40 cellular contexts compared by ENCODE assay signal in the genomic region with DNA sequence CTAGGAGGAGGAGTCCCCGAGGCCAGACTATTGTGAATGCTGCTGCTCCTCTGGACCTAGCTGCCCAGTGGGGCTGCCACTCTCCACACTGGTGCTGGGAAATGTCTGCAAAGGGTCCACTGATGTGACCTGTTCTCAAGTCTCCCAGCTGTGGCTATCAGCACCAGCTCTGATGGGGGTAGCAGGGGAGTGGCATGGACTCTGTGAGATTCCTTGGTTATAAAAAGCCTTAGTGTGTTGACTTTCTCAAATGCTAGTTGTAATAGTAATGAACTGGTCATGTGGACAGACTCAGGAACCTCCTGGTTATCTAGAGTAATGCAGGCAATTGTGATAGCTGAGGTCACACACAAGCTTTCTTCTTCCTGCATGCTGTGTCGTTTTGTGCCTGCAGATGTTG. TPM values are rescaled to one million over a fixed set of nuclear protein-coding genes. Genes with fewer than 3 reads are reported as not detected.
"Had no signal": no experiment of that assay in that cellular context is flagged by ENCODE, and none has a peak within 500 bp of the region (broad histone marks: within the 10 kb centered on the region; RNA-seq: fewer than 3 reads in every experiment).

No MANE protein-coding gene starts in this region.

- H3K27ac ChIP-seq: adrenal gland, body of pancreas, epithelial cell of prostate, esophagus squamous epithelium, gastroesophageal sphincter, heart right ventricle had no signal

- H3K27ac Mint-ChIP-seq: activated CD4-positive, alpha-beta memory T cell treated with anti-CD3 and anti-CD28 coated beads for 36 hours; activated CD4-positive, alpha-beta T cell treated with anti-CD3 and anti-CD28 coated beads for 36 hours; activated CD4-positive, alpha-beta T cell treated with anti-CD3 and anti-CD28 coated beads, Interleukin-2, amount 10 ng/mL, durations not matched to agents 24 days and 14 days; activated CD8-positive, alpha-beta memory T cell treated with anti-CD3 and anti-CD28 coated beads, Interleukin-2, amount 10 ng/mL, durations not matched to agents 7 days and 5 days; activated CD8-positive, alpha-beta T cell treated with anti-CD3 and anti-CD28 coated beads, Interleukin-2, amount 10 ng/mL, durations not matched to agents 7 days and 5 days; activated naive CD4-positive, alpha-beta T cell treated with anti-CD3 and anti-CD28 coated beads for 36 hours; activated naive CD4-positive, alpha-beta T cell treated with anti-CD3 and anti-CD28 coated beads, Interleukin-2, amount 50 U/mL, for 24 hours; activated naive CD8-positive, alpha-beta T cell treated with anti-CD3 and anti-CD28 coated beads for 36 hours; activated naive CD8-positive, alpha-beta T cell treated with anti-CD3 and anti-CD28 coated beads, Interleukin-2, amount 50 U/mL, for 24 hours; activated T-helper 1 cell treated with anti-CD3 and anti-CD28 coated beads, Interleukin-12 subunit alpha, Interleukin-12 subunit beta, Interleukin-2, Interleukin-4 antibody, amounts not matched to agents 30 ng/mL and 10 ng/mL and 1 ng/mL, durations not matched to agents 14 hours and 24 hours and 36 hours; activated T-helper 2 cell treated with anti-CD3 and anti-CD28 coated beads, Interferon-gamma antibody, Interleukin-2, Interleukin-4, amounts not matched to agents 10 μg/mL and 5 μg/mL and 100 μg/mL, durations not matched to agents 14 hours and 24 hours and 36 hours; T-helper 17 cell; T-helper 2 cell treated with Interferon-gamma antibody and Interleukin-4, amounts not matched to agents 5 μg/mL and 100 μg/mL, for 36 hours had no signal

- ATAC-seq: activated CD4-positive, alpha-beta T cell treated with anti-CD3 and anti-CD28 coated beads for 36 hours; activated CD8-positive, alpha-beta memory T cell treated with anti-CD3 and anti-CD28 coated beads, Interleukin-2, amount 10 ng/mL, durations not matched to agents 7 days and 5 days; activated CD8-positive, alpha-beta T cell treated with anti-CD3 and anti-CD28 coated beads, Interleukin-2, amount 10 ng/mL, durations not matched to agents 7 days and 5 days; activated naive CD8-positive, alpha-beta T cell treated with anti-CD3 and anti-CD28 coated beads, Interleukin-2, amount 50 U/mL, for 24 hours; body of pancreas; gastroesophageal sphincter; heart right ventricle; T-helper 17 cell had no signal

- DNase-seq: activated CD4-positive, alpha-beta memory T cell treated with anti-CD3 and anti-CD28 coated beads for 36 hours; activated CD4-positive, alpha-beta T cell treated with anti-CD3 and anti-CD28 coated beads for 36 hours; activated CD4-positive, alpha-beta T cell treated with anti-CD3 and anti-CD28 coated beads, Interleukin-2, amount 10 ng/mL, durations not matched to agents 24 days and 14 days; activated CD4-positive, CD25-positive, alpha-beta regulatory T cell; activated CD4-positive, CD25-positive, alpha-beta regulatory T cell treated with anti-CD3 and anti-CD28 coated beads, Interleukin-2, amount 50 U/mL, for 72 hours; activated CD8-positive, alpha-beta memory T cell treated with anti-CD3 and anti-CD28 coated beads, Interleukin-2, amount 10 ng/mL, durations not matched to agents 7 days and 5 days; activated CD8-positive, alpha-beta memory T cell treated with anti-CD3 and anti-CD28 coated beads, Interleukin-2, amount 50 U/mL, for 4 hours; activated CD8-positive, alpha-beta T cell treated with anti-CD3 and anti-CD28 coated beads, Interleukin-2, amount 10 ng/mL, durations not matched to agents 7 days and 5 days; activated effector memory CD4-positive, alpha-beta T cell treated with anti-CD3 and anti-CD28 coated beads, Interleukin-2, amount 50 U/mL, for 16 hours; activated naive CD4-positive, alpha-beta T cell treated with anti-CD3 and anti-CD28 coated beads for 36 hours; activated naive CD8-positive, alpha-beta T cell treated with anti-CD3 and anti-CD28 coated beads for 36 hours; activated naive CD8-positive, alpha-beta T cell treated with anti-CD3 and anti-CD28 coated beads, Interleukin-2, amount 50 U/mL, for 24 hours; activated T-cell treated with anti-CD3 and anti-CD28 coated beads, Interleukin-2, amount 50 U/mL, for 1 hour; activated T-cell treated with anti-CD3 and anti-CD28 coated beads, Interleukin-2, amount 50 U/mL, for 48 hours; adrenal gland; amygdala; aorta; body of pancreas; cortex of kidney; effector CD8-positive, alpha-beta T cell; esophagus squamous epithelium; foreskin melanocyte; heart right ventricle; T-helper 1 cell; T-helper 17 cell; T1000 had no signal

- H3K4me1 ChIP-seq: adrenal gland, body of pancreas, gastroesophageal sphincter, heart right ventricle had no signal

- H3K9me3 ChIP-seq: body of pancreas had no signal

- H3K27me3 ChIP-seq: adrenal gland, body of pancreas, esophagus squamous epithelium, gastroesophageal sphincter, heart right ventricle had no signal

- H3K36me3 ChIP-seq: adrenal gland, esophagus squamous epithelium, gastroesophageal sphincter, heart right ventricle had no signal

- H3K4me1 Mint-ChIP-seq: activated CD4-positive, alpha-beta T cell treated with anti-CD3 and anti-CD28 coated beads for 36 hours; activated CD4-positive, alpha-beta T cell treated with anti-CD3 and anti-CD28 coated beads, Interleukin-2, amount 10 ng/mL, durations not matched to agents 24 days and 14 days; activated CD8-positive, alpha-beta memory T cell treated with anti-CD3 and anti-CD28 coated beads, Interleukin-2, amount 10 ng/mL, durations not matched to agents 7 days and 5 days; activated naive CD4-positive, alpha-beta T cell treated with anti-CD3 and anti-CD28 coated beads, Interleukin-2, amount 50 U/mL, for 24 hours; activated naive CD8-positive, alpha-beta T cell treated with anti-CD3 and anti-CD28 coated beads for 36 hours; activated naive CD8-positive, alpha-beta T cell treated with anti-CD3 and anti-CD28 coated beads, Interleukin-2, amount 50 U/mL, for 24 hours; T-helper 17 cell had no signal

- H3K27me3 Mint-ChIP-seq: activated CD4-positive, alpha-beta T cell treated with anti-CD3 and anti-CD28 coated beads for 36 hours; activated CD4-positive, alpha-beta T cell treated with anti-CD3 and anti-CD28 coated beads, Interleukin-2, amount 10 ng/mL, durations not matched to agents 24 days and 14 days; activated CD8-positive, alpha-beta memory T cell treated with anti-CD3 and anti-CD28 coated beads, Interleukin-2, amount 10 ng/mL, durations not matched to agents 7 days and 5 days; activated naive CD4-positive, alpha-beta T cell treated with anti-CD3 and anti-CD28 coated beads, Interleukin-2, amount 50 U/mL, for 24 hours; activated naive CD8-positive, alpha-beta T cell treated with anti-CD3 and anti-CD28 coated beads for 36 hours; activated naive CD8-positive, alpha-beta T cell treated with anti-CD3 and anti-CD28 coated beads, Interleukin-2, amount 50 U/mL, for 24 hours had no signal

- H3K4me3 Mint-ChIP-seq: activated CD4-positive, alpha-beta memory T cell treated with anti-CD3 and anti-CD28 coated beads for 36 hours; activated CD4-positive, alpha-beta T cell treated with anti-CD3 and anti-CD28 coated beads for 36 hours; activated CD4-positive, alpha-beta T cell treated with anti-CD3 and anti-CD28 coated beads, Interleukin-2, amount 10 ng/mL, durations not matched to agents 24 days and 14 days; activated CD8-positive, alpha-beta memory T cell treated with anti-CD3 and anti-CD28 coated beads, Interleukin-2, amount 10 ng/mL, durations not matched to agents 7 days and 5 days; activated CD8-positive, alpha-beta T cell treated with anti-CD3 and anti-CD28 coated beads, Interleukin-2, amount 10 ng/mL, durations not matched to agents 7 days and 5 days; activated naive CD4-positive, alpha-beta T cell treated with anti-CD3 and anti-CD28 coated beads for 36 hours; activated naive CD4-positive, alpha-beta T cell treated with anti-CD3 and anti-CD28 coated beads, Interleukin-2, amount 50 U/mL, for 24 hours; activated naive CD8-positive, alpha-beta T cell treated with anti-CD3 and anti-CD28 coated beads for 36 hours; activated naive CD8-positive, alpha-beta T cell treated with anti-CD3 and anti-CD28 coated beads, Interleukin-2, amount 50 U/mL, for 24 hours; activated T-helper 1 cell treated with anti-CD3 and anti-CD28 coated beads, Interleukin-12 subunit alpha, Interleukin-12 subunit beta, Interleukin-2, Interleukin-4 antibody, amounts not matched to agents 30 ng/mL and 10 ng/mL and 1 ng/mL, durations not matched to agents 14 hours and 24 hours and 36 hours; T-helper 17 cell; T-helper 2 cell treated with Interferon-gamma antibody and Interleukin-4, amounts not matched to agents 5 μg/mL and 100 μg/mL, for 36 hours had no signal

- H3K36me3 Mint-ChIP-seq: activated CD8-positive, alpha-beta memory T cell treated with anti-CD3 and anti-CD28 coated beads, Interleukin-2, amount 10 ng/mL, durations not matched to agents 7 days and 5 days had no signal

- H3K4me3 ChIP-seq: adrenal gland, body of pancreas, esophagus squamous epithelium, gastroesophageal sphincter, heart right ventricle had no signal

- FAIRE-seq: colon, endometrium, endothelial cell of umbilical vein had no signal

RNA-seq across cellular contexts. Expression of a gene that starts 34.1 kb away (rescaled TPM):
- total RNA-seq: activated CD4-positive, alpha-beta memory T cell treated with anti-CD3 and anti-CD28 coated beads for 36 hours; activated CD4-positive, alpha-beta T cell treated with anti-CD3 and anti-CD28 coated beads for 36 hours; activated CD4-positive, alpha-beta T cell treated with anti-CD3 and anti-CD28 coated beads, Interleukin-2, amount 10 ng/mL, durations not matched to agents 24 days and 14 days; activated CD8-positive, alpha-beta memory T cell treated with anti-CD3 and anti-CD28 coated beads for 36 hours; activated CD8-positive, alpha-beta memory T cell treated with anti-CD3 and anti-CD28 coated beads, Interleukin-2, amount 10 ng/mL, durations not matched to agents 7 days and 5 days; activated CD8-positive, alpha-beta T cell treated with anti-CD3 and anti-CD28 coated beads, Interleukin-2, amount 10 ng/mL, durations not matched to agents 7 days and 5 days; activated naive CD4-positive, alpha-beta T cell treated with anti-CD3 and anti-CD28 coated beads for 36 hours; activated T-helper 1 cell treated with anti-CD3 and anti-CD28 coated beads, Interleukin-12 subunit alpha, Interleukin-12 subunit beta, Interleukin-2, Interleukin-4 antibody, amounts not matched to agents 30 ng/mL and 10 ng/mL and 1 ng/mL, durations not matched to agents 14 hours and 24 hours and 36 hours; activated T-helper 2 cell treated with anti-CD3 and anti-CD28 coated beads, Interferon-gamma antibody, Interleukin-2, Interleukin-4, amounts not matched to agents 10 μg/mL and 5 μg/mL and 100 μg/mL, durations not matched to agents 14 hours and 24 hours and 36 hours; adrenal gland; aorta; dermis microvascular lymphatic vessel endothelial cell; endothelial cell of umbilical vein; esophagus squamous epithelium; fibroblast of lung; fibroblast of villous mesenchyme; gastroesophageal sphincter; glomerular endothelial cell; heart right ventricle had no signal
- polyA plus RNA-seq: adrenal gland, endothelial cell of umbilical vein, fibroblast of lung, heart right ventricle had no signal
